In genomic region chr7:47795631-47796030, GRCh38 we compare ENCODE assay signal across 20 cellular contexts.
A peak's percentile ranks its signal among the peaks of the same experiment; 100 is the strongest.
DNase-seq lines count a peak whose midpoint lies in the region; ATAC-seq, FAIRE-seq and TF ChIP-seq lines count a peak whose summit lies in the region.
"Had no signal": no experiment of that assay in that cellular context is flagged by ENCODE, and none has a peak within 500 bp of the region (broad histone marks: within the 10 kb centered on the region; RNA-seq: fewer than 3 reads in every experiment).

No MANE protein-coding gene starts in this region.

- peaks cover 4% of the 10 kb centered on the region for H3K9me3 ChIP-seq in mesodermal cell (ENCODE audit: control insufficient read depth, low read length)
- no peaks in the 10 kb centered on the region for H3K9me3 ChIP-seq in T-helper 17 cell (ENCODE audit: control insufficient read depth, low read length, poor library complexity, severe bottlenecking)
- H3K9me3 ChIP-seq: BE2C, right lobe of liver had no signal

- H3K27me3 ChIP-seq in brain microvascular endothelial cell (replicated peaks): no peaks in the 10 kb centered on the region
- H3K27me3 ChIP-seq: BE2C, right lobe of liver had no signal

- peak; percentile 86 for DNase-seq in AG08395 (ENCODE audit: low spot score)
- DNase-seq in HTR-8/SVneo (ENCODE audit: insufficient read length, low spot score): no peak
- peak; percentile 75 for DNase-seq in brain microvascular endothelial cell
- no peak for DNase-seq in putamen (ENCODE audit: low spot score)
- no peak for DNase-seq in Calu3
- DNase-seq in T-helper 17 cell: no peak
- DNase-seq: activated CD4-positive, alpha-beta T cell treated with anti-CD3 and anti-CD28 coated beads for 4 hours; BE2C; cerebellar nuclear complex; DMS53; NCI-H2029 treated with DMSO at 0.1 percent for 48 hours; NCI-H69; nephron progenitor cell; right lobe of liver had no signal

- no peak overlapping the region for H3K27ac Mint-ChIP-seq in Calu3 (ENCODE audit: unreplicated experiment)
- H3K27ac Mint-ChIP-seq in T-helper 17 cell: no peak overlapping the region
- H3K27ac Mint-ChIP-seq: activated naive CD4-positive, alpha-beta T cell treated with anti-CD3 and anti-CD28 coated beads, Interleukin-2, amount 50 U/mL, for 24 hours; nephron progenitor cell; stimulated activated effector memory CD8-positive, alpha-beta T cell treated with anti-CD3 and anti-CD28 coated beads, Interleukin-12 subunit alpha, Interleukin-12 subunit beta, amount 100 ng/mL, for 72 hours; T-helper 1 cell treated with Interleukin-12 subunit alpha and Interleukin-12 subunit beta and Interleukin-4 antibody, amounts not matched to agents 30 μg/mL and 1 μg/mL, for 36 hours had no signal

- H3K4me3 Mint-ChIP-seq in Calu3 (ENCODE audit: low read depth, unreplicated experiment) (no peak overlapping the region), T-helper 17 cell (no peak overlapping the region)
- H3K4me3 Mint-ChIP-seq: activated naive CD4-positive, alpha-beta T cell treated with anti-CD3 and anti-CD28 coated beads, Interleukin-2, amount 50 U/mL, for 24 hours; nephron progenitor cell; stimulated activated effector memory CD8-positive, alpha-beta T cell treated with anti-CD3 and anti-CD28 coated beads, Interleukin-12 subunit alpha, Interleukin-12 subunit beta, amount 100 ng/mL, for 72 hours; T-helper 1 cell treated with Interleukin-12 subunit alpha and Interleukin-12 subunit beta and Interleukin-4 antibody, amounts not matched to agents 30 μg/mL and 1 μg/mL, for 36 hours had no signal

- CTCF ChIA-PET in Calu3 (lab: Charles Lee): no interaction called here

- 89 to 94% methylated on average over 2 of the region's 2 CpGs for WGBS in mesodermal cell (ENCODE audit: insufficient coverage in 2 of 2), 2 experiments

- H3K36me3 Mint-ChIP-seq in Calu3 (ENCODE audit: insufficient read depth, unreplicated experiment): peaks cover 4% of the 10 kb centered on the region
- no peaks in the 10 kb centered on the region for H3K36me3 Mint-ChIP-seq in T-helper 17 cell (ENCODE audit: low read depth)
- H3K36me3 Mint-ChIP-seq: activated naive CD4-positive, alpha-beta T cell treated with anti-CD3 and anti-CD28 coated beads, Interleukin-2, amount 50 U/mL, for 24 hours; stimulated activated effector memory CD8-positive, alpha-beta T cell treated with anti-CD3 and anti-CD28 coated beads, Interleukin-12 subunit alpha, Interleukin-12 subunit beta, amount 100 ng/mL, for 72 hours had no signal

- in situ Hi-C loops in brain microvascular endothelial cell (cut with HindIII; ENCODE audit: low pct_ligation_motif_present, low sequenced_read_pairs): no loop called here

- H3K4me1 ChIP-seq in mesodermal cell (ENCODE audit: control insufficient read depth, insufficient read depth, low read length, poor library complexity, severe bottlenecking): no peaks in the 10 kb centered on the region
- H3K4me1 ChIP-seq: right lobe of liver had no signal

- peak overlapping the region; percentile 77 for H3K27ac ChIP-seq in brain microvascular endothelial cell
- peak overlapping the region; percentile 29 for H3K27ac ChIP-seq in mesodermal cell (ENCODE audit: low read depth, low read length, severe bottlenecking)
- H3K27ac ChIP-seq: right lobe of liver had no signal

- intact Hi-C loops in Calu3 (cut with micrococcal nuclease; ENCODE audit: unreplicated experiment): no loop called here

- peak; percentile 51 for FAIRE-seq in HTR-8/SVneo (lab: Jason Lieb, UNC)
- FAIRE-seq: urothelium cell line had no signal

- H3K4me1 Mint-ChIP-seq in Calu3 (ENCODE audit: low read depth, unreplicated experiment) (peaks cover 20% of the 10 kb centered on the region), T-helper 17 cell (no peaks in the 10 kb centered on the region)
- H3K4me1 Mint-ChIP-seq: activated naive CD4-positive, alpha-beta T cell treated with anti-CD3 and anti-CD28 coated beads, Interleukin-2, amount 50 U/mL, for 24 hours; stimulated activated effector memory CD8-positive, alpha-beta T cell treated with anti-CD3 and anti-CD28 coated beads, Interleukin-12 subunit alpha, Interleukin-12 subunit beta, amount 100 ng/mL, for 72 hours had no signal

- H3K9me3 Mint-ChIP-seq in Calu3 (ENCODE audit: low read depth, unreplicated experiment): no peaks in the 10 kb centered on the region
- H3K9me3 Mint-ChIP-seq: activated naive CD4-positive, alpha-beta T cell treated with anti-CD3 and anti-CD28 coated beads, Interleukin-2, amount 50 U/mL, for 24 hours; stimulated activated effector memory CD8-positive, alpha-beta T cell treated with anti-CD3 and anti-CD28 coated beads, Interleukin-12 subunit alpha, Interleukin-12 subunit beta, amount 100 ng/mL, for 72 hours; T-helper 1 cell treated with Interleukin-12 subunit alpha and Interleukin-12 subunit beta and Interleukin-4 antibody, amounts not matched to agents 30 μg/mL and 1 μg/mL, for 36 hours had no signal

- TF ChIP-seq CTCF in brain microvascular endothelial cell (IDR thresholded peaks at IDR 0.05; ENCODE audit: low read depth, low read length, missing control alignments) (no peak), Calu3 (IDR thresholded peaks at IDR 0.05; ENCODE audit: unreplicated experiment) (no peak)

- H3K36me3 ChIP-seq in brain microvascular endothelial cell (replicated peaks) (no peaks in the 10 kb centered on the region), mesodermal cell (ENCODE audit: control insufficient read depth, insufficient read depth, low read length) (no peaks in the 10 kb centered on the region)
- H3K36me3 ChIP-seq: BE2C, right lobe of liver had no signal

- H3K27me3 Mint-ChIP-seq in Calu3 (ENCODE audit: unreplicated experiment) (no peaks in the 10 kb centered on the region), T-helper 17 cell (peaks cover 32% of the 10 kb centered on the region)
- H3K27me3 Mint-ChIP-seq: activated naive CD4-positive, alpha-beta T cell treated with anti-CD3 and anti-CD28 coated beads, Interleukin-2, amount 50 U/mL, for 24 hours had no signal

- H3K4me3 ChIP-seq in brain microvascular endothelial cell (ENCODE audit: low read depth, low read length): no peak overlapping the region
- H3K4me3 ChIP-seq in mesodermal cell (ENCODE audit: extremely low read depth, insufficient read depth, low read length, poor library complexity, severe bottlenecking): no peak overlapping the region
- H3K4me3 ChIP-seq: right lobe of liver had no signal

- ATAC-seq in esophagus mucosa (no peak), T-helper 17 cell (no peak)
- ATAC-seq: right lobe of liver; stimulated activated effector memory CD8-positive, alpha-beta T cell treated with anti-CD3 and anti-CD28 coated beads, Interleukin-12 subunit alpha, Interleukin-12 subunit beta, amount 100 ng/mL, for 72 hours had no signal

- no TSS peak for BruUV-seq in Calu3 (replicated peaks; lab: Mats Ljungman, UMichigan)

Comparison
In these comparisons a context has a peak if more than half of its experiments do, and no peak if none do; other contexts are left out.
1. DNase-seq: peak in AG08395 (single experiment) and brain microvascular endothelial cell (single experiment); none in HTR-8/SVneo (single experiment), putamen (single experiment), Calu3 (single experiment) and T-helper 17 cell (0 of 3).